ENCODE assay signal across 1 cellular context in genomic region chr11:123742778-123743177, GRCh38.
TF ChIP-seq lines count a peak whose summit lies in the region.

No MANE protein-coding gene starts in this region.

TF ChIP-seq in HepG2, 621 proteins besides CTCF, POLR2A, EP300 and RAD21:
- no peak for TF ChIP-seq MAFG (CRISPR knock-in tag; IDR thresholded peaks at IDR 0.05)
- no peak for TF ChIP-seq EZH2 (conservative IDR thresholded peaks at IDR 0.05; ENCODE audit: low read depth, low read length)
- no peak for TF ChIP-seq TBL1XR1 (IDR thresholded peaks at IDR 0.05; ENCODE audit: borderline replicate concordance, low read length, partially characterized antibody)
- TF ChIP-seq SMARCE1 (IDR thresholded peaks at IDR 0.05; ENCODE audit: borderline replicate concordance), result no peak
- TF ChIP-seq, protein P1, sequence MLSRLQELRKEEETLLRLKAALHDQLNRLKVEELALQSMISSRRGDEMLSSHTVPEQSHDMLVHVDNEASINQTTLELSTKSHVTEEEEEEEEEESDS (CRISPR knock-in tag; IDR thresholded peaks at IDR 0.05; ENCODE audit: borderline replicate concordance), result no peak
- TF ChIP-seq ZNF556 (CRISPR knock-in tag; IDR thresholded peaks at IDR 0.05; ENCODE audit: borderline replicate concordance), result no peak
- TF ChIP-seq KDM4B (CRISPR knock-in tag; IDR thresholded peaks at IDR 0.05), result no peak
- no peak for TF ChIP-seq ZBTB25 (CRISPR knock-in tag; IDR thresholded peaks at IDR 0.05)
- no peak for TF ChIP-seq GABPA (IDR thresholded peaks at IDR 0.05; ENCODE audit: low read depth, low read length)
- TF ChIP-seq GABPA (CRISPR knock-in tag; IDR thresholded peaks at IDR 0.05; ENCODE audit: low read depth), result no peak
- TF ChIP-seq ZBTB7A (CRISPR knock-in tag; IDR thresholded peaks at IDR 0.05), result no peak
- no peak for TF ChIP-seq ARID3A (IDR thresholded peaks at IDR 0.05; ENCODE audit: low read depth, low read length)
- TF ChIP-seq KDM3A (CRISPR knock-in tag; IDR thresholded peaks at IDR 0.05; ENCODE audit: low read depth), result no peak
- TF ChIP-seq ZNF329 (CRISPR knock-in tag; IDR thresholded peaks at IDR 0.05; ENCODE audit: low read depth), result no peak
- no peak for TF ChIP-seq ZBTB8A (CRISPR knock-in tag; IDR thresholded peaks at IDR 0.05; ENCODE audit: borderline replicate concordance, low read depth)
- TF ChIP-seq, protein P2, sequence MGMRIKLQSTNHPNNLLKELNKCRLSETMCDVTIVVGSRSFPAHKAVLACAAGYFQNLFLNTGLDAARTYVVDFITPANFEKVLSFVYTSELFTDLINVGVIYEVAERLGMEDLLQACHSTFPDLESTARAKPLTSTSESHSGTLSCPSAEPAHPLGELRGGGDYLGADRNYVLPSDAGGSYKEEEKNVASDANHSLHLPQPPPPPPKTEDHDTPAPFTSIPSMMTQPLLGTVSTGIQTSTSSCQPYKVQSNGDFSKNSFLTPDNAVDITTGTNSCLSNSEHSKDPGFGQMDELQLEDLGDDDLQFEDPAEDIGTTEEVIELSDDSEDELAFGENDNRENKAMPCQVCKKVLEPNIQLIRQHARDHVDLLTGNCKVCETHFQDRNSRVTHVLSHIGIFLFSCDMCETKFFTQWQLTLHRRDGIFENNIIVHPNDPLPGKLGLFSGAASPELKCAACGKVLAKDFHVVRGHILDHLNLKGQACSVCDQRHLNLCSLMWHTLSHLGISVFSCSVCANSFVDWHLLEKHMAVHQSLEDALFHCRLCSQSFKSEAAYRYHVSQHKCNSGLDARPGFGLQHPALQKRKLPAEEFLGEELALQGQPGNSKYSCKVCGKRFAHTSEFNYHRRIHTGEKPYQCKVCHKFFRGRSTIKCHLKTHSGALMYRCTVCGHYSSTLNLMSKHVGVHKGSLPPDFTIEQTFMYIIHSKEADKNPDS (CRISPR knock-in tag; IDR thresholded peaks at IDR 0.05), result no peak
- no peak for TF ChIP-seq ZNF570 (CRISPR knock-in tag; IDR thresholded peaks at IDR 0.05; ENCODE audit: borderline replicate concordance)
- no peak for TF ChIP-seq BHLHE40 (IDR thresholded peaks at IDR 0.05; ENCODE audit: low read length)
